Comparison of ENCODE assay signal across 8 cellular contexts in the genomic region with DNA sequence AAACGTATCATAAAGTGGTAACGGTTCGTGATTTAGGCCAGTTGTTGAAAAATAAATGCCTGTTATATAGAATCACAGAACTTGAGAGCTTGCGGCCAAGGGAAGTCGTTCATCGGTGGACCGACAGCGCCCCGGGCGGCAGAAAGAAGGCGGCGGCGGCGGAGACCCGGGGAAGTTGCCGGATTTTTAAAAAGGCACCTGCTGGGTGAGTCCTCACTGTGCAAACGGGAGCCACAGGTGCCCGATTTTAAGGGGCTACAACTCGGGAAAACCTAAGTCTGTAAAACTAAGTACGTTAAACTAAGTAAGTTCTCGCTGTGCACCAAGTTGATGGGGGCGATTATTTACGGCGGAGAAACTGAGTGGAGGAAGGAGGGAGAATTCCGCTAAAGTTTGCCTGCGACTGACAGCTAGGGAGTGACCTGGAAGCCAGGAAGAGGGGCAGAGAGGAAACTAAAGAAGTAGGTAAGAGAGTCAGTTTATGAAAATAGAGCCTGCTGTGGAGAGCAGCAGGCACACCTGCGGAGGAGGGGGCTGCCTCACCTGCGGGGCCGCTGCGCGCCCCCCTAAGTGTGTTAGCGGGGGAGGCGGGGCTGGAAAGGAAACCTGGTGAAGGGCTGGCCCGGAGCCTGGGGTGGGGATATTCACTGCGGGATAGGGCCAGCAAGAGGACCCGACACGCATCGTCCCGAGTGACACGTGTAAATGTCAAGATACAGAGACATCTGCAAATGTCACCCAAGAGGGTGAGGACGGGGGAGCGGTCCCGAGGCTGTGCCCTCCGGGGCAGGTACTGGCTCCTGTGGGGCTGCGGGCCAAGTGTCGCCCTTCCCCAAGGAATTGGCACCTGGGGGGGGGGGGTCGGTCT. TPM values are rescaled to one million over a fixed set of nuclear protein-coding genes. Genes with fewer than 3 reads are reported as not detected.
DNase-seq lines count a peak whose midpoint lies in the region; ATAC-seq and TF ChIP-seq lines count a peak whose summit lies in the region.

No MANE protein-coding gene starts in this region.

- WGBS in suprapubic skin: 4% methylated on average over 42 of the region's 47 CpGs

- peak overlapping the region; percentile 73 for H3K4me3 Mint-ChIP-seq in Caco-2 (ENCODE audit: unreplicated experiment)
- H3K4me3 Mint-ChIP-seq in naive thymus-derived CD4-positive, alpha-beta T cell: peak overlapping the region in 8 of 10 donors; percentile 1 to 71 (median 56)

- H3K36me3 Mint-ChIP-seq in Caco-2 (ENCODE audit: insufficient read depth, unreplicated experiment): peaks cover 4% of the 10 kb centered on the region
- peaks cover 0 to 4% (median 0%) of the 10 kb centered on the region in 5 donors for H3K36me3 Mint-ChIP-seq in naive thymus-derived CD4-positive, alpha-beta T cell

- H3K36me3 ChIP-seq in Caco-2 (ENCODE audit: control insufficient read depth, insufficient read depth, low read length) (no peaks in the 10 kb centered on the region), suprapubic skin (no peaks in the 10 kb centered on the region)
- H3K36me3 ChIP-seq in naive thymus-derived CD4-positive, alpha-beta T cell (ENCODE audit: control insufficient read depth in 2 of 3, insufficient read depth in 3 of 3, low read length in 3 of 3): no peaks in the 10 kb centered on the region

- H3K27ac Mint-ChIP-seq in Caco-2 (ENCODE audit: unreplicated experiment): no peak overlapping the region
- peak overlapping the region in 1 of 9 donors; percentile 45 for H3K27ac Mint-ChIP-seq in naive thymus-derived CD4-positive, alpha-beta T cell

- H3K4me3 ChIP-seq in Caco-2 (ENCODE audit: low read depth, low read length) (no peak overlapping the region), suprapubic skin (peak overlapping the region; percentile 63)
- H3K4me3 ChIP-seq in naive thymus-derived CD4-positive, alpha-beta T cell (ENCODE audit: low read length): no peak overlapping the region

- CTCF ChIA-PET in Caco-2 (lab: Charles Lee): interaction anchor here (0.9 to 1.0 kb wide), 2 partner anchors 406 to 453 kb away, joined by 3 read pairs; no protein-coding TSS in a partner anchor
- CTCF ChIA-PET in naive thymus-derived CD4-positive, alpha-beta T cell (lab: Charles Lee): no interaction called here

- POLR2A ChIA-PET in Caco-2 (lab: Charles Lee): no interaction called here
- POLR2A ChIA-PET in naive thymus-derived CD4-positive, alpha-beta T cell (lab: Charles Lee): no interaction called here

- no peak for TF ChIP-seq POLR2A in suprapubic skin (IDR thresholded peaks at IDR 0.05)

- no peak for TF ChIP-seq EP300 in suprapubic skin (IDR thresholded peaks at IDR 0.05)

- H3K27ac ChIP-seq in naive thymus-derived CD4-positive, alpha-beta T cell (ENCODE audit: low read depth, low read length): no peak overlapping the region
- H3K27ac ChIP-seq in suprapubic skin: no peak overlapping the region

- BruUV-seq in Caco-2 (replicated peaks; lab: Mats Ljungman, UMichigan): no TSS peak

- H3K4me1 Mint-ChIP-seq in Caco-2 (ENCODE audit: low read depth, unreplicated experiment): peaks cover 10% of the 10 kb centered on the region
- H3K4me1 Mint-ChIP-seq in naive thymus-derived CD4-positive, alpha-beta T cell: peaks cover 4 to 10% (median 7%) of the 10 kb centered on the region in 7 donors

- H3K9me3 Mint-ChIP-seq in Caco-2 (ENCODE audit: unreplicated experiment): no peaks in the 10 kb centered on the region
- H3K9me3 Mint-ChIP-seq in naive thymus-derived CD4-positive, alpha-beta T cell: peaks cover 0 to 31% (median 5%) of the 10 kb centered on the region in 11 donors

- ATAC-seq in naive thymus-derived CD4-positive, alpha-beta T cell: no peak

- peak; percentile 74 for TF ChIP-seq CTCF in Caco-2 (IDR thresholded peaks at IDR 0.05; ENCODE audit: insufficient read depth in 1 of 2, low read depth in 1 of 2, low read length in 1 of 2, severe bottlenecking in 1 of 2, unreplicated experiment in 1 of 2)
- peak; percentile 36 to 66 for TF ChIP-seq CTCF in suprapubic skin (IDR thresholded peaks at IDR 0.05)

- H3K27me3 ChIP-seq in Caco-2 (replicated peaks; ENCODE audit: control insufficient read depth, insufficient read depth, low read length) (no peaks in the 10 kb centered on the region), suprapubic skin (peaks cover 18% of the 10 kb centered on the region)
- no peaks in the 10 kb centered on the region for H3K27me3 ChIP-seq in naive thymus-derived CD4-positive, alpha-beta T cell (ENCODE audit: control insufficient read depth in 2 of 2, insufficient read depth in 2 of 2, low read length in 2 of 2)

- H3K4me1 ChIP-seq in Caco-2 (no peaks in the 10 kb centered on the region), suprapubic skin (peaks cover 20% of the 10 kb centered on the region)
- no peaks in the 10 kb centered on the region for H3K4me1 ChIP-seq in naive thymus-derived CD4-positive, alpha-beta T cell (ENCODE audit: control insufficient read depth in 2 of 2, insufficient read depth in 2 of 2, low read length in 2 of 2)

- H3K27me3 Mint-ChIP-seq in Caco-2 (ENCODE audit: insufficient read depth, unreplicated experiment): peaks cover 32% of the 10 kb centered on the region
- H3K27me3 Mint-ChIP-seq in naive thymus-derived CD4-positive, alpha-beta T cell: peaks cover 37 to 58% (median 55%) of the 10 kb centered on the region in 5 donors

- DNase-seq in Caco-2 (peak; percentile 47 to 67), LHCN-M2 (ENCODE audit: low read depth) (peak; percentile 78), fibroblast of gingiva (ENCODE audit: low read depth) (peak; percentile 67), suprapubic skin (ENCODE audit: low spot score in 2 of 2) (no peak), OCI-M2 (lab: John Stamatoyannopoulos, UW; ENCODE audit: unreplicated experiment) (no peak), middle frontal gyrus (ENCODE audit: extremely low spot score, low spot score) (no peak)
- peak; percentile 18 for DNase-seq in activated CD8-positive, alpha-beta memory T cell treated with anti-CD3 and anti-CD28 coated beads, Interleukin-2, amount 50 U/mL, for 4 hours
- no peak for DNase-seq in naive thymus-derived CD4-positive, alpha-beta T cell

- intact Hi-C loops in Caco-2 (cut with micrococcal nuclease; ENCODE audit: unreplicated experiment): loop anchor here (1.0 kb wide), 2 partner anchors 405 to 453 kb away; no protein-coding TSS in a partner anchor
- intact Hi-C loops in naive thymus-derived CD4-positive, alpha-beta T cell (cut with micrococcal nuclease): no loop called here

- H3K9me3 ChIP-seq in Caco-2 (no peaks in the 10 kb centered on the region; the same call in 1 of the 2 replicates), suprapubic skin (no peaks in the 10 kb centered on the region)
- H3K9me3 ChIP-seq in naive thymus-derived CD4-positive, alpha-beta T cell (ENCODE audit: control insufficient read depth in 2 of 3, low read length in 3 of 3): no peaks in the 10 kb centered on the region

RNA-seq across cellular contexts. Expression of a gene that starts 1.0 kb away (rescaled TPM):
- total RNA-seq in Caco-2 (2022) (not detected in 2 replicates), LHCN-M2 (2014; rRNA removed) (16.6 and 21.2 TPM in 2 replicates), suprapubic skin (1 to 10 TPM in 2 of 4 donors, under 1 TPM in 2; 0.19 to 2.6 (median 1.5) TPM)
- 11.1 TPM for polyA plus RNA-seq in LHCN-M2 (2012)
- total RNA-seq in naive thymus-derived CD4-positive, alpha-beta T cell: 1 to 10 TPM in 1 of 5 experiments, under 1 TPM in 1, not detected in 3; 0.58 to 1.0 TPM
- polyA plus RNA-seq in naive thymus-derived CD4-positive, alpha-beta T cell: not detected

Comparison
In these comparisons a context has a peak if more than half of its experiments do, and no peak if none do; other contexts are left out.
1. DNase-seq: peak in Caco-2 (2 of 2), LHCN-M2 (single experiment), activated CD8-positive, alpha-beta memory T cell treated with anti-CD3 and anti-CD28 coated beads, Interleukin-2, amount 50 U/mL, for 4 hours (single experiment) and fibroblast of gingiva (single experiment); none in naive thymus-derived CD4-positive, alpha-beta T cell (0 of 9), suprapubic skin (0 of 2), OCI-M2 (single experiment) and middle frontal gyrus (single experiment).